Comparison of ENCODE assay signal across 8 cellular contexts in genomic region chr2:100178085-100178788, GRCh38. TPM values are rescaled to one million over a fixed set of nuclear protein-coding genes. Genes with fewer than 3 reads are reported as not detected.
A peak's percentile ranks its signal among the peaks of the same experiment; 100 is the strongest.
DNase-seq lines count a peak whose midpoint lies in the region; ATAC-seq and TF ChIP-seq lines count a peak whose summit lies in the region.

No MANE protein-coding gene starts in this region.

- H3K36me3 ChIP-seq in DND-41 (ENCODE audit: insufficient read depth, low read length) = no peaks in the 10 kb centered on the region

- no peaks in the 10 kb centered on the region for H3K79me2 ChIP-seq in DND-41 (ENCODE audit: insufficient read depth, low read length)

- ATAC-seq in DND-41 (ENCODE audit: insufficient read depth, low read depth) = peak; percentile 52; the same call in 1 of the 3 replicates
- ATAC-seq in HG02759 (IDR thresholded peaks at IDR 0.05; ENCODE audit: unreplicated experiment) = peak; percentile 68
- ATAC-seq in HG03439 (IDR thresholded peaks at IDR 0.05; ENCODE audit: unreplicated experiment) = no peak

- H3K4me3 ChIP-seq in DND-41 (ENCODE audit: low read depth in 1 of 2, low read length in 2 of 2) (no peak overlapping the region), epithelial cell of esophagus (ENCODE audit: low read length) (no peak overlapping the region), retinal pigment epithelial cell (ENCODE audit: low read length) (no peak overlapping the region)

- H3K27me3 ChIP-seq in DND-41 (ENCODE audit: insufficient read depth, low read length, poor library complexity) = no peaks in the 10 kb centered on the region

- no peak overlapping the region for H3K4me3 Mint-ChIP-seq in activated T-helper 1 cell treated with anti-CD3 and anti-CD28 coated beads, Interleukin-12 subunit alpha, Interleukin-12 subunit beta, Interleukin-2, Interleukin-4 antibody, amounts not matched to agents 30 ng/mL and 10 ng/mL and 1 ng/mL, durations not matched to agents 14 hours and 24 hours and 36 hours

- H3K4me2 ChIP-seq in DND-41 (ENCODE audit: insufficient read depth, low read length) = no peak overlapping the region

- no peak overlapping the region for H3K27ac Mint-ChIP-seq in activated T-helper 1 cell treated with anti-CD3 and anti-CD28 coated beads, Interleukin-12 subunit alpha, Interleukin-12 subunit beta, Interleukin-2, Interleukin-4 antibody, amounts not matched to agents 30 ng/mL and 10 ng/mL and 1 ng/mL, durations not matched to agents 14 hours and 24 hours and 36 hours

- H3K27me3 Mint-ChIP-seq in activated T-helper 1 cell treated with anti-CD3 and anti-CD28 coated beads, Interleukin-12 subunit alpha, Interleukin-12 subunit beta, Interleukin-2, Interleukin-4 antibody, amounts not matched to agents 30 ng/mL and 10 ng/mL and 1 ng/mL, durations not matched to agents 14 hours and 24 hours and 36 hours (ENCODE audit: insufficient read depth) = peaks cover 4% of the 10 kb centered on the region

- no peaks in the 10 kb centered on the region for H3K9me3 Mint-ChIP-seq in activated T-helper 1 cell treated with anti-CD3 and anti-CD28 coated beads, Interleukin-12 subunit alpha, Interleukin-12 subunit beta, Interleukin-2, Interleukin-4 antibody, amounts not matched to agents 30 ng/mL and 10 ng/mL and 1 ng/mL, durations not matched to agents 14 hours and 24 hours and 36 hours

- H3K4me1 Mint-ChIP-seq in activated T-helper 1 cell treated with anti-CD3 and anti-CD28 coated beads, Interleukin-12 subunit alpha, Interleukin-12 subunit beta, Interleukin-2, Interleukin-4 antibody, amounts not matched to agents 30 ng/mL and 10 ng/mL and 1 ng/mL, durations not matched to agents 14 hours and 24 hours and 36 hours (ENCODE audit: low read depth) = no peaks in the 10 kb centered on the region

- peak; percentile 44 for TF ChIP-seq CTCF in DND-41 (IDR thresholded peaks at IDR 0.05; ENCODE audit: borderline replicate concordance, extremely low read depth, low read length, poor library complexity, severe bottlenecking)
- TF ChIP-seq CTCF in epithelial cell of esophagus (IDR thresholded peaks at IDR 0.05; ENCODE audit: insufficient read depth, low read depth, low read length, missing control alignments) = no peak
- peak; percentile 51 for TF ChIP-seq CTCF in retinal pigment epithelial cell (conservative IDR thresholded peaks at IDR 0.05; ENCODE audit: low read depth, low read length)

- no peak overlapping the region for H2AFZ ChIP-seq in DND-41 (ENCODE audit: low read depth, low read length)

- DNase-seq in DND-41 (peak; percentile 21), SIG-M5 treated with dmso at 0.1 percent for 504 hours (lab: John Stamatoyannopoulos, UW; ENCODE audit: unreplicated experiment) (peak; percentile 87), epithelial cell of esophagus (ENCODE audit: low read depth) (peak; percentile 21), retinal pigment epithelial cell (ENCODE audit: low read depth) (no peak)
- no peak for DNase-seq in activated T-helper 1 cell treated with anti-CD3 and anti-CD28 coated beads, Interleukin-12 subunit alpha, Interleukin-12 subunit beta, Interleukin-2, Interleukin-4 antibody, amounts not matched to agents 30 ng/mL and 10 ng/mL and 1 ng/mL, durations not matched to agents 14 hours and 24 hours and 36 hours (ENCODE audit: low spot score)
- no peak for DNase-seq in effector CD4-positive, alpha-beta T cell

- no peaks in the 10 kb centered on the region for H3K9me3 ChIP-seq in DND-41 (ENCODE audit: insufficient read depth, low read length, severe bottlenecking)

- H4K20me1 ChIP-seq in DND-41 (ENCODE audit: insufficient read depth, low read length) = no peaks in the 10 kb centered on the region

- H3K36me3 Mint-ChIP-seq in activated T-helper 1 cell treated with anti-CD3 and anti-CD28 coated beads, Interleukin-12 subunit alpha, Interleukin-12 subunit beta, Interleukin-2, Interleukin-4 antibody, amounts not matched to agents 30 ng/mL and 10 ng/mL and 1 ng/mL, durations not matched to agents 14 hours and 24 hours and 36 hours (ENCODE audit: low read depth) = no peaks in the 10 kb centered on the region

- intact Hi-C loops in activated T-helper 1 cell treated with anti-CD3 and anti-CD28 coated beads, Interleukin-12 subunit alpha, Interleukin-12 subunit beta, Interleukin-2, Interleukin-4 antibody, amounts not matched to agents 30 ng/mL and 10 ng/mL and 1 ng/mL, durations not matched to agents 14 hours and 24 hours and 36 hours (cut with micrococcal nuclease) = no loop called here

- H3K27ac ChIP-seq in DND-41 (ENCODE audit: low read length) = no peak overlapping the region

- H3K9ac ChIP-seq in DND-41 (ENCODE audit: low read depth, low read length) = no peak overlapping the region

- H3K4me1 ChIP-seq in DND-41 (ENCODE audit: insufficient read depth, low read length) = no peaks in the 10 kb centered on the region

RNA-seq across cellular contexts. Expression of gene AFF3, which starts 35.8 kb away (rescaled TPM):
- 1.7 and 2.4 TPM in 2 replicates for total RNA-seq in activated T-helper 1 cell treated with anti-CD3 and anti-CD28 coated beads, Interleukin-12 subunit alpha, Interleukin-12 subunit beta, Interleukin-2, Interleukin-4 antibody, amounts not matched to agents 30 ng/mL and 10 ng/mL and 1 ng/mL, durations not matched to agents 14 hours and 24 hours and 36 hours

Comparison
In these comparisons a context has a peak if more than half of its experiments do, and no peak if none do; other contexts are left out.
1. DNase-seq: peak in DND-41 (single experiment), SIG-M5 treated with dmso at 0.1 percent for 504 hours (single experiment) and epithelial cell of esophagus (single experiment); none in retinal pigment epithelial cell (single experiment), activated T-helper 1 cell treated with anti-CD3 and anti-CD28 coated beads, Interleukin-12 subunit alpha, Interleukin-12 subunit beta, Interleukin-2, Interleukin-4 antibody, amounts not matched to agents 30 ng/mL and 10 ng/mL and 1 ng/mL, durations not matched to agents 14 hours and 24 hours and 36 hours (single experiment) and effector CD4-positive, alpha-beta T cell (single experiment).